8 cellular contexts compared by ENCODE assay signal in the genomic region with DNA sequence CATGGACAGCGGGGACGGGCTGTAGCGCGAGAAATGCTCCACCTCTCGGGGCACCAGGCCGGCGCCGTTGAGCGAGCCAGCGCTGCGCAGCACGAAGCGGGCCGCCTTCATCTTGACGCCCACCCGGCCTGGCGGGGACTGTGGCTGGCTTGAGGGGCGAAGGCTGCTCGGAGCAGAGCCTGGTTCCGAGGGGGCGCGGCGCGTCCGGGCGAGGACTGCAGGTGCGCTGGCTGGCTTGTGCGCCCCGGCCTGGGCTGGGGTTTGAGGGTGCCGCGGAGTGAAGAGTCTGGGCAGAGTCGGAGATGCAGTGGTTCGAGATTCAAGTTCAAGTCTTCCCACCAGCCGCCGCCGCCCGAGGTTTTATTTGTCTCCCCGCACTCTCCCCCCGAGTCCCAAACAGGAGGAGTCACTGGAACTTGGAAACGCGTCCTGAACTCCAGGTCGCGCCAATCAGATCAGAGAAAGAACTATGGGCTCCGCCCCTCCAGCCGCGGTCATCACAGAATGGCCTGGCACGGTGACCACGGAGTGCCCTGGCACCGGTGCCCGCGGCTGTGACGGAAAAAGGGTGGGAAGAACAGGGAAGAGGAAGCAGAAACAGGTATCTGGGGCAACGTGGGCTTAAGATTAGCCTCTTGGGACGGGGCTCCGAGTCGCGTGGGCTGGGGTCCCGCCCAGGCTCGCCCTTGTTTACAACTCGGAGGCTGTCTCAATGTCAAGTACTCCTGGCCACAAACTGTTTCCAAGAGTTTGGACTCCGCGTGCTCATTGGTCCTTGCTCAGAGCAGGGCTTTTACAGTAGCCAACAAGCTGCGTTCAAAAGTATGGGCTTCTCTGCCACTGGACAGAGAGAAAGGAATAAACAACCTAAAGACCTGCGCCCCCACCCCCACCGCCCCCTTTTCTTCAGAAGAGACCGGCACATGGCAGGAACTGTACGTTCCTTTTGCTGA. TPM values are rescaled to one million over a fixed set of nuclear protein-coding genes. Genes with fewer than 3 reads are reported as not detected.
DNase-seq lines count a peak whose midpoint lies in the region; ATAC-seq and TF ChIP-seq lines count a peak whose summit lies in the region.

A gene (minus strand): TSS at position 334 of the 953 bp plus-strand sequence. CDS start 223 bp downstream, at position 111.

- peak within 1 kb of the TSS; percentile 77 for H2BK15ac ChIP-seq in mesenchymal stem cell (ENCODE audit: low read depth, poor library complexity, severe bottlenecking)

- H3K4me2 ChIP-seq in mesenchymal stem cell (ENCODE audit: low read length, poor library complexity, severe bottlenecking), result peak within 1 kb of the TSS; percentile 90

- H3K27ac ChIP-seq in esophagus (ENCODE audit: low read depth in 2 of 2, low read length in 1 of 2) (peak within 1 kb of the TSS; percentile 87 to 88), mesenchymal stem cell (ENCODE audit: low read length, poor library complexity, severe bottlenecking) (no peak within 1 kb of the TSS), substantia nigra (ENCODE audit: low read depth, low read length, poor library complexity, severe bottlenecking) (peak within 1 kb of the TSS; percentile 96)

- H3K9ac ChIP-seq in mesenchymal stem cell (ENCODE audit: low read length), result peak within 1 kb of the TSS; percentile 83

- H2BK120ac ChIP-seq in mesenchymal stem cell (ENCODE audit: low read depth, low read length), result peak within 1 kb of the TSS; percentile 54

- CTCF ChIA-PET in GM10248 (lab: Yijun Ruan, JAX), result interaction anchor here (2.0 kb wide), 1 partner anchor 22 kb away, joined by 5 read pairs; no protein-coding TSS in a partner anchor

- no peaks in the 10 kb centered on the region for H3K36me3 Mint-ChIP-seq in activated T-cell treated with anti-CD3 and anti-CD28 coated beads, Interleukin-2, amount 50 U/mL, for 4 hours (ENCODE audit: insufficient read depth)

- DNase-seq in activated T-cell treated with anti-CD3 and anti-CD28 coated beads, Interleukin-2, amount 50 U/mL, for 4 hours, result no peak
- DNase-seq in activated T-cell treated with anti-CD3 and anti-CD28 coated beads, Interleukin-2, amount 50 U/mL, for 48 hours, result no peak
- DNase-seq in SHP77 (lab: John Stamatoyannopoulos, UW) (peak; percentile 87 to 93), mesenchymal stem cell (peak; percentile 90), substantia nigra (lab: John Stamatoyannopoulos, UW) (peak; percentile 50 to 97 (median 92)), GM10248 (ENCODE audit: extremely low spot score) (no peak)
- no peak for DNase-seq in effector CD4-positive, alpha-beta T cell

- H2BK5ac ChIP-seq in mesenchymal stem cell (ENCODE audit: low read depth, low read length, poor library complexity, severe bottlenecking), result no peak within 1 kb of the TSS

- H3K4me1 ChIP-seq in esophagus (ENCODE audit: control insufficient read depth in 2 of 2, insufficient read depth in 2 of 2, low read length in 1 of 2) (peaks cover 0 to 3% of the 10 kb centered on the region in 2 donors), mesenchymal stem cell (ENCODE audit: control insufficient read depth, insufficient read depth, low read depth, low read length) (peaks cover 6% of the 10 kb centered on the region)

- no peaks in the 10 kb centered on the region for H3K9me3 Mint-ChIP-seq in activated T-cell treated with anti-CD3 and anti-CD28 coated beads, Interleukin-2, amount 50 U/mL, for 4 hours

- H3K36me3 ChIP-seq in esophagus (ENCODE audit: control insufficient read depth in 2 of 2, insufficient read depth in 2 of 2, low read length in 1 of 2) (no peaks in the 10 kb centered on the region), mesenchymal stem cell (ENCODE audit: control insufficient read depth in 1 of 2, insufficient read depth in 2 of 2, low read depth in 1 of 2, low read length in 2 of 2) (no peaks in the 10 kb centered on the region)

- H4K91ac ChIP-seq in mesenchymal stem cell (ENCODE audit: low read length), result peak within 1 kb of the TSS; percentile 92

- H4K8ac ChIP-seq in mesenchymal stem cell (ENCODE audit: low read length), result peak within 1 kb of the TSS; percentile 80

- POLR2A ChIA-PET in GM10248 (lab: Yijun Ruan, JAX), result no interaction called here

- no peak for ATAC-seq in activated T-cell treated with anti-CD3 and anti-CD28 coated beads, Interleukin-2, amount 50 U/mL, for 4 hours

- H2BK12ac ChIP-seq in mesenchymal stem cell (ENCODE audit: low read length in 2 of 2), result peak within 1 kb of the TSS; percentile 79 to 99

- peaks cover 4% of the 10 kb centered on the region for H3K4me1 Mint-ChIP-seq in activated T-cell treated with anti-CD3 and anti-CD28 coated beads, Interleukin-2, amount 50 U/mL, for 4 hours (ENCODE audit: low read depth)

- H3K27me3 Mint-ChIP-seq in activated T-cell treated with anti-CD3 and anti-CD28 coated beads, Interleukin-2, amount 50 U/mL, for 4 hours (ENCODE audit: low read depth), result peaks cover 29% of the 10 kb centered on the region

- H3K23ac ChIP-seq in mesenchymal stem cell (ENCODE audit: low read length in 2 of 2), result peak within 1 kb of the TSS in 1 of 2 experiments; percentile 94

- no peaks in the 10 kb centered on the region for H3K9me3 ChIP-seq in esophagus (ENCODE audit: control insufficient read depth in 2 of 2, insufficient read depth in 1 of 2, low read depth in 1 of 2, low read length in 1 of 2)
- no peaks in the 10 kb centered on the region for H3K9me3 ChIP-seq in mesenchymal stem cell (ENCODE audit: control insufficient read depth, low read length)

- H3K79me1 ChIP-seq in mesenchymal stem cell (replicated peaks; ENCODE audit: low read length, poor library complexity, severe bottlenecking), result peaks cover 5% of the 10 kb centered on the region

- H3K4me3 Mint-ChIP-seq in activated T-cell treated with anti-CD3 and anti-CD28 coated beads, Interleukin-2, amount 50 U/mL, for 4 hours, result peak within 1 kb of the TSS; percentile 73

- H3K27me3 ChIP-seq in esophagus (ENCODE audit: control insufficient read depth in 1 of 2, insufficient read depth in 2 of 2, low read length in 2 of 2) (no peaks in the 10 kb centered on the region), mesenchymal stem cell (ENCODE audit: control insufficient read depth in 1 of 2, insufficient read depth in 1 of 2, low read length in 2 of 2) (no peaks in the 10 kb centered on the region)

- 2 to 4% methylated on average over 64 to 67 of the region's 67 CpGs for WGBS in esophagus, 2 donors
- WGBS in mesenchymal stem cell, result 3% methylated on average over 51 of the region's 67 CpGs

- no peak for TF ChIP-seq CTCF in GM10248 (IDR thresholded peaks at IDR 0.05; ENCODE audit: control extremely low read depth, extremely low read depth, low read depth, missing control alignments)

- no peak within 1 kb of the TSS for H2AK5ac ChIP-seq in mesenchymal stem cell (ENCODE audit: low read length, severe bottlenecking)

- H3K18ac ChIP-seq in mesenchymal stem cell (ENCODE audit: low read depth in 1 of 2, low read length in 2 of 2), result peak within 1 kb of the TSS; percentile 75 to 99

- H2AFZ ChIP-seq in mesenchymal stem cell (ENCODE audit: low read depth, low read length), result peak within 1 kb of the TSS; percentile 100

- H3K4me3 ChIP-seq in esophagus (ENCODE audit: low read depth in 1 of 2, low read length in 2 of 2), result peak within 1 kb of the TSS; percentile 53 to 72
- peak within 1 kb of the TSS; percentile 91 for H3K4me3 ChIP-seq in mesenchymal stem cell (ENCODE audit: insufficient read depth in 1 of 2, low read depth in 1 of 2, low read length in 2 of 2)

- H3K4ac ChIP-seq in mesenchymal stem cell (ENCODE audit: low read depth in 1 of 2, low read length in 2 of 2), result peak within 1 kb of the TSS in 1 of 2 experiments; percentile 86

- H3K14ac ChIP-seq in mesenchymal stem cell (ENCODE audit: low read length in 2 of 2), result peak within 1 kb of the TSS in 1 of 2 experiments; percentile 99

RNA-seq across cellular contexts. Expression of the gene that starts here (rescaled TPM):
- under 1 TPM; 0.18 to 0.40 (median 0.33) TPM for total RNA-seq in activated T-cell treated with anti-CD3 and anti-CD28 coated beads, Interleukin-2, amount 50 U/mL, for 4 hours
- 10 to 100 TPM; 13.3 to 31.7 TPM for polyA plus RNA-seq in esophagus
- 8.1 TPM for polyA plus RNA-seq in mesenchymal stem cell (2013, experiment 1 of 2)
- 8.4 TPM for polyA plus RNA-seq in mesenchymal stem cell (2013, experiment 2 of 2)

Comparison
In these comparisons a context has a peak if more than half of its experiments do, and no peak if none do; other contexts are left out.
1. DNase-seq: peak in SHP77 (2 of 2), mesenchymal stem cell (single experiment) and substantia nigra (49 of 49); none in activated T-cell treated with anti-CD3 and anti-CD28 coated beads, Interleukin-2, amount 50 U/mL, for 4 hours (single experiment), activated T-cell treated with anti-CD3 and anti-CD28 coated beads, Interleukin-2, amount 50 U/mL, for 48 hours (0 of 2), effector CD4-positive, alpha-beta T cell (single experiment) and GM10248 (single experiment).